In the genomic region with DNA sequence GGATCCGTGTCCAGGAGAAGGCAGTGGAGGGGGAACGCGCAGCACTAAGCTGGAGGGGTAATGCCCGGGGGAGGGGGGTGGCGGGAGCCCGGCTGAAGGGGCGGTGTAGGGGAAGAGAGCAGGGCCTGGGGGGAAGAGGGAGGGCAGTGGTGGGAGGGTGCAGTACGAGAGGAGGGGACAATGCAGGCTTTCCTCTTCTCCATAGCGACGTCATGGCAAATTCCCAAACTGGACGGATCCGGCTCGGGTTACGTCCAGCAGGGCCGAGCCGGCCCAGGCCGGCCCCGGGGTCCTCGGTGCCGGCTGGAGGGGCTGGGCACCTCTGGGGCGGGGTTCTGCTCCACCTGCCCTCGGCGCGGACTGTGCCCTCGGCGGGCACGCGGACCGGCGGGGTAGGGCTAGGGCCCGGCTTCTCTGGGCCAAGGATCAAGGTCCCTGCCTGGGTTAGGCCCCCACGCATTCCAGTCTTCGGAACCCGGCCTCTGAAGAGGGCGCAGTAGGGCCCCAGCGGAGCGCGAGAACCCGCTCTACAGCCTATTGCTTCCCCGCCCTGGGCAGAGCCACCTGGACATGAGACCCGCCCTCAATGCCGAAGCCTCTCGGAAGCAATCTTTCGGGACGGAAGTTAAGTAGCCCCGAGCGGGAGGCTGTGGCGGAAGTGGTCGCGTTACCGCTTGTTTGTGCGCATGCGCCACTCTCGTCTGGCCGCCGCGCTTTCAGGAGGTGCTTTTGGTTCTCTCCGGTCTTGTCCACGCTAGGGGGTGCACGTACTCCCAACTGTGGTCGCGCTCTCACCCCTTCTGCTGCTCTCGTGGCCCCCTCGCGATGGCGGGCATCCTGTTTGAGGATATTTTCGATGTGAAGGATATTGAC, we compare ENCODE assay signal across 1 cellular context.
TF ChIP-seq lines count a peak whose summit lies in the region.

No MANE protein-coding gene starts in this region.

TF ChIP-seq in HEK293, 187 proteins besides CTCF, POLR2A, EP300 and RAD21 (continued from another document and continues in another):
- TF ChIP-seq, protein P1, sequence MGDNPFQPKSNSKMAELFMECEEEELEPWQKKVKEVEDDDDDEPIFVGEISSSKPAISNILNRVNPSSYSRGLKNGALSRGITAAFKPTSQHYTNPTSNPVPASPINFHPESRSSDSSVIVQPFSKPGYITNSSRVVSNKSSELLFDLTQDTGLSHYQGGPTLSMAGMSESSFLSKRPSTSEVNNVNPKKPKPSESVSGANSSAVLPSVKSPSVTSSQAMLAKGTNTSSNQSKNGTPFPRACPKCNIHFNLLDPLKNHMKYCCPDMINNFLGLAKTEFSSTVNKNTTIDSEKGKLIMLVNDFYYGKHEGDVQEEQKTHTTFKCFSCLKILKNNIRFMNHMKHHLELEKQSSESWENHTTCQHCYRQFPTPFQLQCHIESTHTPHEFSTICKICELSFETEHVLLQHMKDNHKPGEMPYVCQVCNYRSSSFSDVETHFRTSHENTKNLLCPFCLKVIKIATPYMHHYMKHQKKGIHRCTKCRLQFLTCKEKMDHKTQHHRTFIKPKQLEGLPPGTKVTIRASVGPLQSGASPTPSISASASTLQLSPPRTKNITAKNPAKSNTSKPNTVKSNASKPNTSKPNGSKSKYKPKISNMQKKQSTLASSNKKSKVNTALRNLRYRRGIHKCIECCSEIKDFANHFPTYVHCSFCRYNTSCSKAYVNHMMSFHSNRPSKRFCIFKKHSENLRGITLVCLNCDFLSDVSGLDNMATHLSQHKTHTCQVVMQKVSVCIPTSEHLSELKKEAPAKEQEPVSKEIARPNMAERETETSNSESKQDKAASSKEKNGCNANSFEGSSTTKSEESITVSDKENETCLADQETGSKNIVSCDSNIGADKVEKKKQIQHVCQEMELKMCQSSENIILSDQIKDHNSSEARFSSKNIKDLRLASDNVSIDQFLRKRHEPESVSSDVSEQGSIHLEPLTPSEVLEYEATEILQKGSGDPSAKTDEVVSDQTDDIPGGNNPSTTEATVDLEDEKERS (tag by site-specific recombination; IDR thresholded peaks at IDR 0.05): no peak
- TF ChIP-seq ZNF843 (tag by site-specific recombination; IDR thresholded peaks at IDR 0.05) (peak; percentile 9; the same call in 1 of the 2 replicates), ZNF394 (tag by site-specific recombination; IDR thresholded peaks at IDR 0.05; ENCODE audit: borderline replicate concordance) (peak; percentile 9; the same call in 1 of the 2 replicates), KLF1 (tag by site-specific recombination; IDR thresholded peaks at IDR 0.05) (peak; percentile 42; the same call in 1 of the 2 replicates), ZNF366 (tag by site-specific recombination; conservative IDR thresholded peaks at IDR 0.05) (peak; percentile 14), ZNF785 (tag by site-specific recombination; IDR thresholded peaks at IDR 0.05) (no peak), ZNF121 (tag by site-specific recombination; IDR thresholded peaks at IDR 0.05) (peak; percentile 91), ZNF707 (tag by site-specific recombination; IDR thresholded peaks at IDR 0.05) (no peak), GLIS1 (tag by site-specific recombination; IDR thresholded peaks at IDR 0.05) (peak; percentile 43; the same call in 1 of the 2 replicates), KLF8 (tag by site-specific recombination; IDR thresholded peaks at IDR 0.05) (peak; percentile 24), ZNF777 (tag by site-specific recombination; IDR thresholded peaks at IDR 0.05; ENCODE audit: borderline replicate concordance) (peak; percentile 43; the same call in 1 of the 2 replicates), ZNF335 (tag by site-specific recombination; conservative IDR thresholded peaks at IDR 0.05) (peak; percentile 80), ZXDB (tag by site-specific recombination; IDR thresholded peaks at IDR 0.05) (peak; percentile 32), ZBTB21 (tag by site-specific recombination; IDR thresholded peaks at IDR 0.05) (no peak), ZNF660 (tag by site-specific recombination; IDR thresholded peaks at IDR 0.05) (peak; percentile 82; the same call in 1 of the 2 replicates), ZBTB8A (tag by site-specific recombination; IDR thresholded peaks at IDR 0.05) (peak; percentile 92), IKZF3 (tag by site-specific recombination; IDR thresholded peaks at IDR 0.05) (peak; percentile 72), SCRT2 (tag by site-specific recombination; IDR thresholded peaks at IDR 0.05) (no peak), SP2 (tag by site-specific recombination; IDR thresholded peaks at IDR 0.05) (peak; percentile 69), KLF10 (tag by site-specific recombination; IDR thresholded peaks at IDR 0.05) (peak; percentile 52)
- TF ChIP-seq, protein P2, sequence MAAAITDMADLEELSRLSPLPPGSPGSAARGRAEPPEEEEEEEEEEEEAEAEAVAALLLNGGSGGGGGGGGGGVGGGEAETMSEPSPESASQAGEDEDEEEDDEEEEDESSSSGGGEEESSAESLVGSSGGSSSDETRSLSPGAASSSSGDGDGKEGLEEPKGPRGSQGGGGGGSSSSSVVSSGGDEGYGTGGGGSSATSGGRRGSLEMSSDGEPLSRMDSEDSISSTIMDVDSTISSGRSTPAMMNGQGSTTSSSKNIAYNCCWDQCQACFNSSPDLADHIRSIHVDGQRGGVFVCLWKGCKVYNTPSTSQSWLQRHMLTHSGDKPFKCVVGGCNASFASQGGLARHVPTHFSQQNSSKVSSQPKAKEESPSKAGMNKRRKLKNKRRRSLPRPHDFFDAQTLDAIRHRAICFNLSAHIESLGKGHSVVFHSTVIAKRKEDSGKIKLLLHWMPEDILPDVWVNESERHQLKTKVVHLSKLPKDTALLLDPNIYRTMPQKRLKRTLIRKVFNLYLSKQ (tag by site-specific recombination; IDR thresholded peaks at IDR 0.05; ENCODE audit: borderline replicate concordance): no peak
- TF ChIP-seq, protein P3, sequence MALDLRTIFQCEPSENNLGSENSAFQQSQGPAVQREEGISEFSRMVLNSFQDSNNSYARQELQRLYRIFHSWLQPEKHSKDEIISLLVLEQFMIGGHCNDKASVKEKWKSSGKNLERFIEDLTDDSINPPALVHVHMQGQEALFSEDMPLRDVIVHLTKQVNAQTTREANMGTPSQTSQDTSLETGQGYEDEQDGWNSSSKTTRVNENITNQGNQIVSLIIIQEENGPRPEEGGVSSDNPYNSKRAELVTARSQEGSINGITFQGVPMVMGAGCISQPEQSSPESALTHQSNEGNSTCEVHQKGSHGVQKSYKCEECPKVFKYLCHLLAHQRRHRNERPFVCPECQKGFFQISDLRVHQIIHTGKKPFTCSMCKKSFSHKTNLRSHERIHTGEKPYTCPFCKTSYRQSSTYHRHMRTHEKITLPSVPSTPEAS (tag by site-specific recombination; IDR thresholded peaks at IDR 0.05): peak; percentile 84
- TF ChIP-seq, protein P4, sequence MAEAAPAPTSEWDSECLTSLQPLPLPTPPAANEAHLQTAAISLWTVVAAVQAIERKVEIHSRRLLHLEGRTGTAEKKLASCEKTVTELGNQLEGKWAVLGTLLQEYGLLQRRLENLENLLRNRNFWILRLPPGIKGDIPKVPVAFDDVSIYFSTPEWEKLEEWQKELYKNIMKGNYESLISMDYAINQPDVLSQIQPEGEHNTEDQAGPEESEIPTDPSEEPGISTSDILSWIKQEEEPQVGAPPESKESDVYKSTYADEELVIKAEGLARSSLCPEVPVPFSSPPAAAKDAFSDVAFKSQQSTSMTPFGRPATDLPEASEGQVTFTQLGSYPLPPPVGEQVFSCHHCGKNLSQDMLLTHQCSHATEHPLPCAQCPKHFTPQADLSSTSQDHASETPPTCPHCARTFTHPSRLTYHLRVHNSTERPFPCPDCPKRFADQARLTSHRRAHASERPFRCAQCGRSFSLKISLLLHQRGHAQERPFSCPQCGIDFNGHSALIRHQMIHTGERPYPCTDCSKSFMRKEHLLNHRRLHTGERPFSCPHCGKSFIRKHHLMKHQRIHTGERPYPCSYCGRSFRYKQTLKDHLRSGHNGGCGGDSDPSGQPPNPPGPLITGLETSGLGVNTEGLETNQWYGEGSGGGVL (tag by site-specific recombination; IDR thresholded peaks at IDR 0.05): peak; percentile 97
- TF ChIP-seq, protein P5, sequence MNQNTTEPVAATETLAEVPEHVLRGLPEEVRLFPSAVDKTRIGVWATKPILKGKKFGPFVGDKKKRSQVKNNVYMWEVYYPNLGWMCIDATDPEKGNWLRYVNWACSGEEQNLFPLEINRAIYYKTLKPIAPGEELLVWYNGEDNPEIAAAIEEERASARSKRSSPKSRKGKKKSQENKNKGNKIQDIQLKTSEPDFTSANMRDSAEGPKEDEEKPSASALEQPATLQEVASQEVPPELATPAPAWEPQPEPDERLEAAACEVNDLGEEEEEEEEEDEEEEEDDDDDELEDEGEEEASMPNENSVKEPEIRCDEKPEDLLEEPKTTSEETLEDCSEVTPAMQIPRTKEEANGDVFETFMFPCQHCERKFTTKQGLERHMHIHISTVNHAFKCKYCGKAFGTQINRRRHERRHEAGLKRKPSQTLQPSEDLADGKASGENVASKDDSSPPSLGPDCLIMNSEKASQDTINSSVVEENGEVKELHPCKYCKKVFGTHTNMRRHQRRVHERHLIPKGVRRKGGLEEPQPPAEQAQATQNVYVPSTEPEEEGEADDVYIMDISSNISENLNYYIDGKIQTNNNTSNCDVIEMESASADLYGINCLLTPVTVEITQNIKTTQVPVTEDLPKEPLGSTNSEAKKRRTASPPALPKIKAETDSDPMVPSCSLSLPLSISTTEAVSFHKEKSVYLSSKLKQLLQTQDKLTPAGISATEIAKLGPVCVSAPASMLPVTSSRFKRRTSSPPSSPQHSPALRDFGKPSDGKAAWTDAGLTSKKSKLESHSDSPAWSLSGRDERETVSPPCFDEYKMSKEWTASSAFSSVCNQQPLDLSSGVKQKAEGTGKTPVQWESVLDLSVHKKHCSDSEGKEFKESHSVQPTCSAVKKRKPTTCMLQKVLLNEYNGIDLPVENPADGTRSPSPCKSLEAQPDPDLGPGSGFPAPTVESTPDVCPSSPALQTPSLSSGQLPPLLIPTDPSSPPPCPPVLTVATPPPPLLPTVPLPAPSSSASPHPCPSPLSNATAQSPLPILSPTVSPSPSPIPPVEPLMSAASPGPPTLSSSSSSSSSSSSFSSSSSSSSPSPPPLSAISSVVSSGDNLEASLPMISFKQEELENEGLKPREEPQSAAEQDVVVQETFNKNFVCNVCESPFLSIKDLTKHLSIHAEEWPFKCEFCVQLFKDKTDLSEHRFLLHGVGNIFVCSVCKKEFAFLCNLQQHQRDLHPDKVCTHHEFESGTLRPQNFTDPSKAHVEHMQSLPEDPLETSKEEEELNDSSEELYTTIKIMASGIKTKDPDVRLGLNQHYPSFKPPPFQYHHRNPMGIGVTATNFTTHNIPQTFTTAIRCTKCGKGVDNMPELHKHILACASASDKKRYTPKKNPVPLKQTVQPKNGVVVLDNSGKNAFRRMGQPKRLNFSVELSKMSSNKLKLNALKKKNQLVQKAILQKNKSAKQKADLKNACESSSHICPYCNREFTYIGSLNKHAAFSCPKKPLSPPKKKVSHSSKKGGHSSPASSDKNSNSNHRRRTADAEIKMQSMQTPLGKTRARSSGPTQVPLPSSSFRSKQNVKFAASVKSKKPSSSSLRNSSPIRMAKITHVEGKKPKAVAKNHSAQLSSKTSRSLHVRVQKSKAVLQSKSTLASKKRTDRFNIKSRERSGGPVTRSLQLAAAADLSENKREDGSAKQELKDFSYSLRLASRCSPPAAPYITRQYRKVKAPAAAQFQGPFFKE (tag by site-specific recombination; IDR thresholded peaks at IDR 0.05; ENCODE audit: borderline replicate concordance): no peak
- TF ChIP-seq, protein P6, sequence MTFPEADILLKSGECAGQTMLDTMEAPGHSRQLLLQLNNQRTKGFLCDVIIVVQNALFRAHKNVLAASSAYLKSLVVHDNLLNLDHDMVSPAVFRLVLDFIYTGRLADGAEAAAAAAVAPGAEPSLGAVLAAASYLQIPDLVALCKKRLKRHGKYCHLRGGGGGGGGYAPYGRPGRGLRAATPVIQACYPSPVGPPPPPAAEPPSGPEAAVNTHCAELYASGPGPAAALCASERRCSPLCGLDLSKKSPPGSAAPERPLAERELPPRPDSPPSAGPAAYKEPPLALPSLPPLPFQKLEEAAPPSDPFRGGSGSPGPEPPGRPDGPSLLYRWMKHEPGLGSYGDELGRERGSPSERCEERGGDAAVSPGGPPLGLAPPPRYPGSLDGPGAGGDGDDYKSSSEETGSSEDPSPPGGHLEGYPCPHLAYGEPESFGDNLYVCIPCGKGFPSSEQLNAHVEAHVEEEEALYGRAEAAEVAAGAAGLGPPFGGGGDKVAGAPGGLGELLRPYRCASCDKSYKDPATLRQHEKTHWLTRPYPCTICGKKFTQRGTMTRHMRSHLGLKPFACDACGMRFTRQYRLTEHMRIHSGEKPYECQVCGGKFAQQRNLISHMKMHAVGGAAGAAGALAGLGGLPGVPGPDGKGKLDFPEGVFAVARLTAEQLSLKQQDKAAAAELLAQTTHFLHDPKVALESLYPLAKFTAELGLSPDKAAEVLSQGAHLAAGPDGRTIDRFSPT (tag by site-specific recombination; IDR thresholded peaks at IDR 0.05): peak; percentile 59
- TF ChIP-seq, protein P7, sequence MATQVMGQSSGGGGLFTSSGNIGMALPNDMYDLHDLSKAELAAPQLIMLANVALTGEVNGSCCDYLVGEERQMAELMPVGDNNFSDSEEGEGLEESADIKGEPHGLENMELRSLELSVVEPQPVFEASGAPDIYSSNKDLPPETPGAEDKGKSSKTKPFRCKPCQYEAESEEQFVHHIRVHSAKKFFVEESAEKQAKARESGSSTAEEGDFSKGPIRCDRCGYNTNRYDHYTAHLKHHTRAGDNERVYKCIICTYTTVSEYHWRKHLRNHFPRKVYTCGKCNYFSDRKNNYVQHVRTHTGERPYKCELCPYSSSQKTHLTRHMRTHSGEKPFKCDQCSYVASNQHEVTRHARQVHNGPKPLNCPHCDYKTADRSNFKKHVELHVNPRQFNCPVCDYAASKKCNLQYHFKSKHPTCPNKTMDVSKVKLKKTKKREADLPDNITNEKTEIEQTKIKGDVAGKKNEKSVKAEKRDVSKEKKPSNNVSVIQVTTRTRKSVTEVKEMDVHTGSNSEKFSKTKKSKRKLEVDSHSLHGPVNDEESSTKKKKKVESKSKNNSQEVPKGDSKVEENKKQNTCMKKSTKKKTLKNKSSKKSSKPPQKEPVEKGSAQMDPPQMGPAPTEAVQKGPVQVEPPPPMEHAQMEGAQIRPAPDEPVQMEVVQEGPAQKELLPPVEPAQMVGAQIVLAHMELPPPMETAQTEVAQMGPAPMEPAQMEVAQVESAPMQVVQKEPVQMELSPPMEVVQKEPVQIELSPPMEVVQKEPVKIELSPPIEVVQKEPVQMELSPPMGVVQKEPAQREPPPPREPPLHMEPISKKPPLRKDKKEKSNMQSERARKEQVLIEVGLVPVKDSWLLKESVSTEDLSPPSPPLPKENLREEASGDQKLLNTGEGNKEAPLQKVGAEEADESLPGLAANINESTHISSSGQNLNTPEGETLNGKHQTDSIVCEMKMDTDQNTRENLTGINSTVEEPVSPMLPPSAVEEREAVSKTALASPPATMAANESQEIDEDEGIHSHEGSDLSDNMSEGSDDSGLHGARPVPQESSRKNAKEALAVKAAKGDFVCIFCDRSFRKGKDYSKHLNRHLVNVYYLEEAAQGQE (tag by site-specific recombination; IDR thresholded peaks at IDR 0.05): peak; percentile 25; the same call in 1 of the 2 replicates
